In the genomic region with DNA sequence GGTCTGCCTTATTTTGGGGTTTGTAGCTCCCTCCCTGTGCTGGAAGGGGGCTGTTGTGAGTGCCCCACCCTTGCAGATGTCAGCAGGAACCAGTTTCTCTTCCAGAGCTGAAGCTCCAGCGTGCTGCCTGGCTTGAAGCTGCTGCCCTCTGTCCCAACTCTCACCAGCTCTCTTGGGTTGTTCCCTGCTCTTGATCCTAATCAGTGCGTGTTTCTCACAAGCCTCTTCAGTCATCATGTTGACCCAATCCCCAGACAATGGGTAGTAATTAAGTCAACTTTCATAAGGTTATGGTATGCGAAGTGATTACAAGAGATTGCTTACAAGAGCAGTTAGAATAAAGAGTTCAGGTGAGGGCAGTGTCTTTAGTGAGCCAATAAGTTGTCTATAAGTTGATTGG, we compare ENCODE assay signal across 29 cellular contexts. TPM values are rescaled to one million over a fixed set of nuclear protein-coding genes. Genes with fewer than 3 reads are reported as not detected.
"Had no signal": no experiment of that assay in that cellular context is flagged by ENCODE, and none has a peak within 500 bp of the region (broad histone marks: within the 10 kb centered on the region; RNA-seq: fewer than 3 reads in every experiment).

No MANE protein-coding gene starts in this region.

- H3K4me1 ChIP-seq: ascending aorta, body of pancreas, breast epithelium had no signal

- H3K36me3 ChIP-seq: ascending aorta, brain microvascular endothelial cell, breast epithelium had no signal

- H3K9me3 ChIP-seq: ascending aorta, body of pancreas had no signal

- DNase-seq: activated B cell treated with CpG ODN at 0.5 μM for 24 hours; activated CD4-positive, alpha-beta memory T cell treated with anti-CD3 and anti-CD28 coated beads for 36 hours; activated CD4-positive, alpha-beta T cell treated with anti-CD3 and anti-CD28 coated beads for 4 hours; activated CD4-positive, alpha-beta T cell treated with anti-CD3 and anti-CD28 coated beads, Interleukin-2, amount 10 ng/mL, durations not matched to agents 24 days and 14 days; activated CD4-positive, alpha-beta T cell treated with anti-CD3 and anti-CD28 coated beads, Interleukin-2, amount 50 U/mL, for 1 hour; activated CD4-positive, alpha-beta T cell treated with anti-CD3 and anti-CD28 coated beads, Interleukin-2, amount 50 U/mL, for 4 hours; activated CD4-positive, CD25-positive, alpha-beta regulatory T cell treated with anti-CD3 and anti-CD28 coated beads, Interleukin-2, amount 50 U/mL, for 72 hours; activated CD8-positive, alpha-beta memory T cell treated with anti-CD3 and anti-CD28 coated beads, Interleukin-2, amount 50 U/mL, for 4 hours; activated effector memory CD4-positive, alpha-beta T cell treated with anti-CD3 and anti-CD28 coated beads, Interleukin-2, amount 50 U/mL, for 16 hours; activated gamma-delta T cell treated with Interleukin-2 at 50 U/mL for 16 hours; activated naive CD4-positive, alpha-beta T cell; activated naive CD4-positive, alpha-beta T cell treated with anti-CD3 and anti-CD28 coated beads, Interleukin-2, amount 10 ng/mL, durations not matched to agents 7 days and 5 days; activated naive CD8-positive, alpha-beta T cell treated with anti-CD3 and anti-CD28 coated beads, Interleukin-2, amount 10 ng/mL, durations not matched to agents 7 days and 5 days; activated naive CD8-positive, alpha-beta T cell treated with anti-CD3 and anti-CD28 coated beads, Interleukin-2, amount 50 U/mL, for 24 hours; activated T-cell treated with anti-CD3 and anti-CD28 coated beads for 4 hours; activated T-cell treated with anti-CD3 and anti-CD28 coated beads, Interleukin-2, amount 50 U/mL, for 1 hour; activated T-cell treated with anti-CD3 and anti-CD28 coated beads, Interleukin-2, amount 50 U/mL, for 4 hours; activated T-cell treated with anti-CD3 and anti-CD28 coated beads, Interleukin-2, amount 50 U/mL, for 72 hours; amygdala; anterior cingulate cortex; body of pancreas; central memory CD4-positive, alpha-beta T cell; T-helper 2 cell; T-helper 9 cell had no signal

- H3K27me3 ChIP-seq: ascending aorta, body of pancreas, brain microvascular endothelial cell, breast epithelium had no signal

- ATAC-seq: body of pancreas had no signal

- H3K4me3 ChIP-seq: ascending aorta, body of pancreas, breast epithelium had no signal

- H3K27ac ChIP-seq: ascending aorta, body of pancreas, brain microvascular endothelial cell, breast epithelium had no signal

RNA-seq across cellular contexts. Expression of a gene that starts 57.0 kb away (rescaled TPM):
- total RNA-seq: activated B cell treated with CpG ODN at 0.5 μM for 24 hours; activated CD4-positive, alpha-beta memory T cell treated with anti-CD3 and anti-CD28 coated beads for 36 hours; activated CD8-positive, alpha-beta memory T cell treated with anti-CD3 and anti-CD28 coated beads for 36 hours; activated T-cell treated with anti-CD3 and anti-CD28 coated beads, Interleukin-2, amount 50 U/mL, for 4 hours; activated T-helper 17 cell treated with anti-CD3 and anti-CD28 coated beads, Interleukin-2, amount 50 U/mL, for 72 hours had no signal
